In the genomic region with DNA sequence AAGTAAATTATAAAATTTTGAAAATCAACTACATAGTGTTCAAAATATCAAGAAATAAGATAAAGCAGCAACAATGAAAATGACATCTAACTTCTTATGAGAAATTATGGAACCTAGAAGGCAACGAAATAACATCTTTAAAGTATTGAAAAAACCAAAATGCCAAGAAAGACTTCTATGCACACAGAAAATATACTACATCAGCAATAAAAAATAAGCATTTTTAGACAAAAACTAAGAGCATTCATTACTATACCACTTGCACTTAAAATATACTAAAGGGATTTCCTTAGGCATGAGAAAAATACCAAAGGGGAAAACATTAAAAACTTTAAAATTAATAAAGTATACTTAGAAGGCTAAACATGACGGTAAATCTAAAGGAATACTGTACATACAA, we compare ENCODE assay signal across 25 cellular contexts.
"Had no signal": no experiment of that assay in that cellular context is flagged by ENCODE, and none has a peak within 500 bp of the region (broad histone marks: within the 10 kb centered on the region; RNA-seq: fewer than 3 reads in every experiment).

No MANE protein-coding gene starts in this region.

- H3K4me3 ChIP-seq: colonic mucosa, esophagus squamous epithelium, gastrocnemius medialis, heart right ventricle, left lung, lower lobe of right lung had no signal

- H3K27me3 ChIP-seq: colonic mucosa, esophagus squamous epithelium, gastrocnemius medialis, heart right ventricle, left lung had no signal

- H3K4me1 ChIP-seq: colonic mucosa, esophagus squamous epithelium, gastrocnemius medialis, heart right ventricle, left lung, lower lobe of right lung had no signal

- H3K36me3 ChIP-seq: colonic mucosa, esophagus squamous epithelium, gastrocnemius medialis, heart right ventricle, left lung, lower lobe of right lung had no signal

- H3K27ac ChIP-seq: colonic mucosa, epithelial cell of prostate, esophagus squamous epithelium, gastrocnemius medialis, heart right ventricle, left lung, lower lobe of right lung had no signal

- H3K9me3 ChIP-seq: colonic mucosa, esophagus squamous epithelium, gastrocnemius medialis, lower lobe of right lung had no signal

- DNase-seq: colonic mucosa; cortex of kidney; effector CD8-positive, alpha-beta T cell; effector memory CD8-positive, alpha-beta T cell; endodermal cell; erythroblast; esophagus squamous epithelium; foreskin fibroblast; foreskin melanocyte; gastrocnemius medialis; glutamatergic neuron; head of caudate nucleus; heart right ventricle; hippocampal formation; left cardiac atrium; left lung; left ventricle myocardium superior; lower lobe of right lung; mesendoderm; midbrain; naive thymus-derived CD4-positive, alpha-beta T cell had no signal

- FAIRE-seq: islet of Langerhans, keratinocyte had no signal

- ATAC-seq: effector memory CD8-positive, alpha-beta T cell; esophagus mucosa; gastrocnemius medialis; heart right ventricle; left cardiac atrium; left lung; left ventricle myocardium superior; lower lobe of right lung; naive thymus-derived CD4-positive, alpha-beta T cell had no signal
